2 cellular contexts compared by ENCODE assay signal in the genomic region with DNA sequence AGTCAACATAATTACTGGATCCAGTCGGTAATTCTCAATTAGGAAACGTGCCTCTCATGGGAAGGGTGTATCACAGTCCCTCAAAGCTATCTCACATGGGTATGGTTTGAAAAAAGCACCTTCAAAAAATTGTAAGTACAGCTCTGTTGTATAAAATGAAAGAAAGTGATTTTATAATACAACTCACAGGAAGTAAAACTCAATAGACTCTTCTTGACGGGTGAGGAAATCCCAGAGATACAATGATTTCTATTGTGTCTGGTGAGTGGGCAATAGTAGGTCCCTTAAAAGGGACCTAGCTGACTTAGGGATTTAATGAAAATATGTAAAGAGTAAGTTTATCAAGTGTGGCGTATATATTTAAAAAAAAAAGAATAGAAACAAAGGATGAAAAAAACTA.
TF ChIP-seq lines count a peak whose summit lies in the region.

No MANE protein-coding gene starts in this region.

TF ChIP-seq in liver, 16 proteins besides CTCF, POLR2A, EP300 and RAD21:
- TF ChIP-seq, protein P1, sequence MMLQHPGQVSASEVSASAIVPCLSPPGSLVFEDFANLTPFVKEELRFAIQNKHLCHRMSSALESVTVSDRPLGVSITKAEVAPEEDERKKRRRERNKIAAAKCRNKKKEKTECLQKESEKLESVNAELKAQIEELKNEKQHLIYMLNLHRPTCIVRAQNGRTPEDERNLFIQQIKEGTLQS (IDR thresholded peaks at IDR 0.05): no peak
- no peak for TF ChIP-seq FOXA1 (IDR thresholded peaks at IDR 0.05)
- no peak for TF ChIP-seq FOXA2 (IDR thresholded peaks at IDR 0.05)
- TF ChIP-seq TAF1 (conservative IDR thresholded peaks at IDR 0.05): no peak
- TF ChIP-seq JUND (IDR thresholded peaks at IDR 0.05): no peak
- TF ChIP-seq NR2F2 (IDR thresholded peaks at IDR 0.05): no peak
- TF ChIP-seq, protein P2, sequence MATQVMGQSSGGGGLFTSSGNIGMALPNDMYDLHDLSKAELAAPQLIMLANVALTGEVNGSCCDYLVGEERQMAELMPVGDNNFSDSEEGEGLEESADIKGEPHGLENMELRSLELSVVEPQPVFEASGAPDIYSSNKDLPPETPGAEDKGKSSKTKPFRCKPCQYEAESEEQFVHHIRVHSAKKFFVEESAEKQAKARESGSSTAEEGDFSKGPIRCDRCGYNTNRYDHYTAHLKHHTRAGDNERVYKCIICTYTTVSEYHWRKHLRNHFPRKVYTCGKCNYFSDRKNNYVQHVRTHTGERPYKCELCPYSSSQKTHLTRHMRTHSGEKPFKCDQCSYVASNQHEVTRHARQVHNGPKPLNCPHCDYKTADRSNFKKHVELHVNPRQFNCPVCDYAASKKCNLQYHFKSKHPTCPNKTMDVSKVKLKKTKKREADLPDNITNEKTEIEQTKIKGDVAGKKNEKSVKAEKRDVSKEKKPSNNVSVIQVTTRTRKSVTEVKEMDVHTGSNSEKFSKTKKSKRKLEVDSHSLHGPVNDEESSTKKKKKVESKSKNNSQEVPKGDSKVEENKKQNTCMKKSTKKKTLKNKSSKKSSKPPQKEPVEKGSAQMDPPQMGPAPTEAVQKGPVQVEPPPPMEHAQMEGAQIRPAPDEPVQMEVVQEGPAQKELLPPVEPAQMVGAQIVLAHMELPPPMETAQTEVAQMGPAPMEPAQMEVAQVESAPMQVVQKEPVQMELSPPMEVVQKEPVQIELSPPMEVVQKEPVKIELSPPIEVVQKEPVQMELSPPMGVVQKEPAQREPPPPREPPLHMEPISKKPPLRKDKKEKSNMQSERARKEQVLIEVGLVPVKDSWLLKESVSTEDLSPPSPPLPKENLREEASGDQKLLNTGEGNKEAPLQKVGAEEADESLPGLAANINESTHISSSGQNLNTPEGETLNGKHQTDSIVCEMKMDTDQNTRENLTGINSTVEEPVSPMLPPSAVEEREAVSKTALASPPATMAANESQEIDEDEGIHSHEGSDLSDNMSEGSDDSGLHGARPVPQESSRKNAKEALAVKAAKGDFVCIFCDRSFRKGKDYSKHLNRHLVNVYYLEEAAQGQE (IDR thresholded peaks at IDR 0.05): no peak
- no peak for TF ChIP-seq GABPA (IDR thresholded peaks at IDR 0.05 in 1 of 2, conservative IDR thresholded peaks at IDR 0.05 in 1 of 2)
- TF ChIP-seq, protein P3, sequence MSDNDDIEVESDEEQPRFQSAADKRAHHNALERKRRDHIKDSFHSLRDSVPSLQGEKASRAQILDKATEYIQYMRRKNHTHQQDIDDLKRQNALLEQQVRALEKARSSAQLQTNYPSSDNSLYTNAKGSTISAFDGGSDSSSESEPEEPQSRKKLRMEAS (IDR thresholded peaks at IDR 0.05): no peak
- TF ChIP-seq, protein P4, sequence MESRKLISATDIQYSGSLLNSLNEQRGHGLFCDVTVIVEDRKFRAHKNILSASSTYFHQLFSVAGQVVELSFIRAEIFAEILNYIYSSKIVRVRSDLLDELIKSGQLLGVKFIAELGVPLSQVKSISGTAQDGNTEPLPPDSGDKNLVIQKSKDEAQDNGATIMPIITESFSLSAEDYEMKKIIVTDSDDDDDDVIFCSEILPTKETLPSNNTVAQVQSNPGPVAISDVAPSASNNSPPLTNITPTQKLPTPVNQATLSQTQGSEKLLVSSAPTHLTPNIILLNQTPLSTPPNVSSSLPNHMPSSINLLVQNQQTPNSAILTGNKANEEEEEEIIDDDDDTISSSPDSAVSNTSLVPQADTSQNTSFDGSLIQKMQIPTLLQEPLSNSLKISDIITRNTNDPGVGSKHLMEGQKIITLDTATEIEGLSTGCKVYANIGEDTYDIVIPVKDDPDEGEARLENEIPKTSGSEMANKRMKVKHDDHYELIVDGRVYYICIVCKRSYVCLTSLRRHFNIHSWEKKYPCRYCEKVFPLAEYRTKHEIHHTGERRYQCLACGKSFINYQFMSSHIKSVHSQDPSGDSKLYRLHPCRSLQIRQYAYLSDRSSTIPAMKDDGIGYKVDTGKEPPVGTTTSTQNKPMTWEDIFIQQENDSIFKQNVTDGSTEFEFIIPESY (IDR thresholded peaks at IDR 0.05): no peak

TF ChIP-seq in HepG2, 621 proteins besides CTCF, POLR2A, EP300 and RAD21:
- no peak for TF ChIP-seq RBM22 (optimal IDR thresholded peaks at IDR 0.05; ENCODE audit: low read length)
- TF ChIP-seq ZNF652 (CRISPR knock-in tag; IDR thresholded peaks at IDR 0.05; ENCODE audit: borderline replicate concordance, low read depth): no peak
- TF ChIP-seq ZNF672 (CRISPR knock-in tag; IDR thresholded peaks at IDR 0.05): no peak
- no peak for TF ChIP-seq RFXANK (CRISPR knock-in tag; IDR thresholded peaks at IDR 0.05)
- TF ChIP-seq SMARCE1 (IDR thresholded peaks at IDR 0.05; ENCODE audit: borderline replicate concordance): no peak
- no peak for TF ChIP-seq ZNF251 (CRISPR knock-in tag; IDR thresholded peaks at IDR 0.05)
- TF ChIP-seq, protein P5, sequence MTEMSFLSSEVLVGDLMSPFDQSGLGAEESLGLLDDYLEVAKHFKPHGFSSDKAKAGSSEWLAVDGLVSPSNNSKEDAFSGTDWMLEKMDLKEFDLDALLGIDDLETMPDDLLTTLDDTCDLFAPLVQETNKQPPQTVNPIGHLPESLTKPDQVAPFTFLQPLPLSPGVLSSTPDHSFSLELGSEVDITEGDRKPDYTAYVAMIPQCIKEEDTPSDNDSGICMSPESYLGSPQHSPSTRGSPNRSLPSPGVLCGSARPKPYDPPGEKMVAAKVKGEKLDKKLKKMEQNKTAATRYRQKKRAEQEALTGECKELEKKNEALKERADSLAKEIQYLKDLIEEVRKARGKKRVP (CRISPR knock-in tag; IDR thresholded peaks at IDR 0.05): no peak
- TF ChIP-seq, protein P6, sequence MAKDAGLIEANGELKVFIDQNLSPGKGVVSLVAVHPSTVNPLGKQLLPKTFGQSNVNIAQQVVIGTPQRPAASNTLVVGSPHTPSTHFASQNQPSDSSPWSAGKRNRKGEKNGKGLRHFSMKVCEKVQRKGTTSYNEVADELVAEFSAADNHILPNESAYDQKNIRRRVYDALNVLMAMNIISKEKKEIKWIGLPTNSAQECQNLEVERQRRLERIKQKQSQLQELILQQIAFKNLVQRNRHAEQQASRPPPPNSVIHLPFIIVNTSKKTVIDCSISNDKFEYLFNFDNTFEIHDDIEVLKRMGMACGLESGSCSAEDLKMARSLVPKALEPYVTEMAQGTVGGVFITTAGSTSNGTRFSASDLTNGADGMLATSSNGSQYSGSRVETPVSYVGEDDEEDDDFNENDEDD (CRISPR knock-in tag; IDR thresholded peaks at IDR 0.05; ENCODE audit: borderline replicate concordance): no peak
- TF ChIP-seq, protein P7, sequence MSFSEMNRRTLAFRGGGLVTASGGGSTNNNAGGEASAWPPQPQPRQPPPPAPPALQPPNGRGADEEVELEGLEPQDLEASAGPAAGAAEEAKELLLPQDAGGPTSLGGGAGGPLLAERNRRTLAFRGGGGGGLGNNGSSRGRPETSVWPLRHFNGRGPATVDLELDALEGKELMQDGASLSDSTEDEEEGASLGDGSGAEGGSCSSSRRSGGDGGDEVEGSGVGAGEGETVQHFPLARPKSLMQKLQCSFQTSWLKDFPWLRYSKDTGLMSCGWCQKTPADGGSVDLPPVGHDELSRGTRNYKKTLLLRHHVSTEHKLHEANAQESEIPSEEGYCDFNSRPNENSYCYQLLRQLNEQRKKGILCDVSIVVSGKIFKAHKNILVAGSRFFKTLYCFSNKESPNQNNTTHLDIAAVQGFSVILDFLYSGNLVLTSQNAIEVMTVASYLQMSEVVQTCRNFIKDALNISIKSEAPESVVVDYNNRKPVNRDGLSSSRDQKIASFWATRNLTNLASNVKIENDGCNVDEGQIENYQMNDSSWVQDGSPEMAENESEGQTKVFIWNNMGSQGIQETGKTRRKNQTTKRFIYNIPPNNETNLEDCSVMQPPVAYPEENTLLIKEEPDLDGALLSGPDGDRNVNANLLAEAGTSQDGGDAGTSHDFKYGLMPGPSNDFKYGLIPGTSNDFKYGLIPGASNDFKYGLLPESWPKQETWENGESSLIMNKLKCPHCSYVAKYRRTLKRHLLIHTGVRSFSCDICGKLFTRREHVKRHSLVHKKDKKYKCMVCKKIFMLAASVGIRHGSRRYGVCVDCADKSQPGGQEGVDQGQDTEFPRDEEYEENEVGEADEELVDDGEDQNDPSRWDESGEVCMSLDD (CRISPR knock-in tag; IDR thresholded peaks at IDR 0.05; ENCODE audit: borderline replicate concordance): no peak
- TF ChIP-seq ZNF20 (CRISPR knock-in tag; IDR thresholded peaks at IDR 0.05): no peak
- TF ChIP-seq MYC (CRISPR knock-in tag; IDR thresholded peaks at IDR 0.05; ENCODE audit: borderline replicate concordance): no peak
- TF ChIP-seq, protein P8, sequence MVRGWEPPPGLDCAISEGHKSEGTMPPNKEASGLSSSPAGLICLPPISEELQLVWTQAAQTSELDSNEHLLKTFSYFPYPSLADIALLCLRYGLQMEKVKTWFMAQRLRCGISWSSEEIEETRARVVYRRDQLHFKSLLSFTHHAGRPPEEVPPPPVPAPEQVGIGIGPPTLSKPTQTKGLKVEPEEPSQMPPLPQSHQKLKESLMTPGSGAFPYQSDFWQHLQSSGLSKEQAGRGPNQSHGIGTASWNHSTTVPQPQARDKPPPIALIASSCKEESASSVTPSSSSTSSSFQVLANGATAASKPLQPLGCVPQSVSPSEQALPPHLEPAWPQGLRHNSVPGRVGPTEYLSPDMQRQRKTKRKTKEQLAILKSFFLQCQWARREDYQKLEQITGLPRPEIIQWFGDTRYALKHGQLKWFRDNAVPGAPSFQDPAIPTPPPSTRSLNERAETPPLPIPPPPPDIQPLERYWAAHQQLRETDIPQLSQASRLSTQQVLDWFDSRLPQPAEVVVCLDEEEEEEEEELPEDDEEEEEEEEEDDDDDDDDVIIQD (CRISPR knock-in tag; IDR thresholded peaks at IDR 0.05; ENCODE audit: low read depth): no peak
- no peak for TF ChIP-seq ZNF432 (CRISPR knock-in tag; IDR thresholded peaks at IDR 0.05; ENCODE audit: borderline replicate concordance)
- TF ChIP-seq, protein P9, sequence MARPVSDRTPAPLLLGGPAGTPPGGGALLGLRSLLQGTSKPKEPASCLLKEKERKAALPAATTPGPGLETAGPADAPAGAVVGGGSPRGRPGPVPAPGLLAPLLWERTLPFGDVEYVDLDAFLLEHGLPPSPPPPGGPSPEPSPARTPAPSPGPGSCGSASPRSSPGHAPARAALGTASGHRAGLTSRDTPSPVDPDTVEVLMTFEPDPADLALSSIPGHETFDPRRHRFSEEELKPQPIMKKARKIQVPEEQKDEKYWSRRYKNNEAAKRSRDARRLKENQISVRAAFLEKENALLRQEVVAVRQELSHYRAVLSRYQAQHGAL (CRISPR knock-in tag; IDR thresholded peaks at IDR 0.05; ENCODE audit: not compliant biosample characterization): no peak
- no peak for TF ChIP-seq ZNF468 (CRISPR knock-in tag; IDR thresholded peaks at IDR 0.05)
- TF ChIP-seq, protein P10, sequence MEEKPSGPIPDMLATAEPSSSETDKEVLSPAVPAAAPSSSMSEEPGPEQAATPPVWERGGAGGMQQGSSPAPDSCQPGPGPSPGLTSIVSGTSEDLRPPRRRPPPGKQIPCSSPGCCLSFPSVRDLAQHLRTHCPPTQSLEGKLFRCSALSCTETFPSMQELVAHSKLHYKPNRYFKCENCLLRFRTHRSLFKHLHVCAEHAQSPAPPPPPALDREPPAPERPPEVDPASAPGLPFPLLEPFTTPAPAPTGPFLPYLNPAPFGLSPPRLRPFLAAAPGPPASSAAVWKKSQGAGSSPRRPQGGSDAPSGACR (CRISPR knock-in tag; IDR thresholded peaks at IDR 0.05): no peak
- TF ChIP-seq ZNF180 (CRISPR knock-in tag; IDR thresholded peaks at IDR 0.05; ENCODE audit: borderline replicate concordance, low read depth): no peak
- TF ChIP-seq ETV5 (CRISPR knock-in tag; IDR thresholded peaks at IDR 0.05; ENCODE audit: borderline replicate concordance): no peak
- TF ChIP-seq, protein P11, sequence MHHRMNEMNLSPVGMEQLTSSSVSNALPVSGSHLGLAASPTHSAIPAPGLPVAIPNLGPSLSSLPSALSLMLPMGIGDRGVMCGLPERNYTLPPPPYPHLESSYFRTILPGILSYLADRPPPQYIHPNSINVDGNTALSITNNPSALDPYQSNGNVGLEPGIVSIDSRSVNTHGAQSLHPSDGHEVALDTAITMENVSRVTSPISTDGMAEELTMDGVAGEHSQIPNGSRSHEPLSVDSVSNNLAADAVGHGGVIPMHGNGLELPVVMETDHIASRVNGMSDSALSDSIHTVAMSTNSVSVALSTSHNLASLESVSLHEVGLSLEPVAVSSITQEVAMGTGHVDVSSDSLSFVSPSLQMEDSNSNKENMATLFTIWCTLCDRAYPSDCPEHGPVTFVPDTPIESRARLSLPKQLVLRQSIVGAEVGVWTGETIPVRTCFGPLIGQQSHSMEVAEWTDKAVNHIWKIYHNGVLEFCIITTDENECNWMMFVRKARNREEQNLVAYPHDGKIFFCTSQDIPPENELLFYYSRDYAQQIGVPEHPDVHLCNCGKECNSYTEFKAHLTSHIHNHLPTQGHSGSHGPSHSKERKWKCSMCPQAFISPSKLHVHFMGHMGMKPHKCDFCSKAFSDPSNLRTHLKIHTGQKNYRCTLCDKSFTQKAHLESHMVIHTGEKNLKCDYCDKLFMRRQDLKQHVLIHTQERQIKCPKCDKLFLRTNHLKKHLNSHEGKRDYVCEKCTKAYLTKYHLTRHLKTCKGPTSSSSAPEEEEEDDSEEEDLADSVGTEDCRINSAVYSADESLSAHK (CRISPR knock-in tag; IDR thresholded peaks at IDR 0.05; ENCODE audit: borderline replicate concordance): no peak
- TF ChIP-seq ZNF207 (IDR thresholded peaks at IDR 0.05; ENCODE audit: borderline replicate concordance): no peak
